In genomic region chr5:158049459-158049858, GRCh38 we compare ENCODE assay signal across 2 cellular contexts.
TF ChIP-seq lines count a peak whose summit lies in the region.

No MANE protein-coding gene starts in this region.

TF ChIP-seq in HepG2, 621 proteins besides CTCF, POLR2A, EP300 and RAD21 (continued from another document):
- TF ChIP-seq ZNF275 (CRISPR knock-in tag; IDR thresholded peaks at IDR 0.05; ENCODE audit: borderline replicate concordance) (no peak), ERF (CRISPR knock-in tag; IDR thresholded peaks at IDR 0.05) (no peak), PBX3 (CRISPR knock-in tag; IDR thresholded peaks at IDR 0.05; ENCODE audit: borderline replicate concordance) (no peak), ZSCAN25 (CRISPR knock-in tag; IDR thresholded peaks at IDR 0.05) (no peak)
TF ChIP-seq in HepG2: peak in this region for 2.

TF ChIP-seq in WTC11, 78 proteins besides CTCF, POLR2A, EP300 and RAD21 (continued from another document):
- TF ChIP-seq IRF1 (CRISPR knock-in tag; IDR thresholded peaks at IDR 0.05): no peak
